Comparison of ENCODE assay signal across 21 cellular contexts in genomic region chr2:236631361-236632291, GRCh38.
A peak's percentile ranks its signal among the peaks of the same experiment; 100 is the strongest.
DNase-seq lines count a peak whose midpoint lies in the region; ATAC-seq and TF ChIP-seq lines count a peak whose summit lies in the region.
"Had no signal": no experiment of that assay in that cellular context is flagged by ENCODE, and none has a peak within 500 bp of the region (broad histone marks: within the 10 kb centered on the region; RNA-seq: fewer than 3 reads in every experiment).

No MANE protein-coding gene starts in this region.

- H3K27me3 Mint-ChIP-seq in nephron (ENCODE audit: low read depth) = peaks cover 43% of the 10 kb centered on the region

- TF ChIP-seq CTCF in fibroblast of villous mesenchyme (IDR thresholded peaks at IDR 0.05; ENCODE audit: insufficient read depth, low read depth, low read length) (no peak), nephron (IDR thresholded peaks at IDR 0.05; ENCODE audit: unreplicated experiment in 3 of 3) (no peak), thoracic aorta (IDR thresholded peaks at IDR 0.05) (no peak), tibial nerve (IDR thresholded peaks at IDR 0.05) (no peak)

- no peaks in the 10 kb centered on the region for H3K36me3 Mint-ChIP-seq in nephron (ENCODE audit: low read depth)

- TF ChIP-seq EP300 in tibial nerve (IDR thresholded peaks at IDR 0.05) = no peak

- no peak for TF ChIP-seq POLR2A in tibial nerve (IDR thresholded peaks at IDR 0.05)

- H3K4me1 Mint-ChIP-seq in nephron = peaks cover 13% of the 10 kb centered on the region
- H3K4me1 Mint-ChIP-seq: activated B cell treated with CpG ODN at 0.5 μM for 24 hours; stimulated activated naive CD8-positive, alpha-beta T cell treated with anti-CD3 and anti-CD28 coated beads, Interleukin-15, amount 100 ng/mL, for 72 hours had no signal

- H3K4me1 ChIP-seq in thoracic aorta (ENCODE audit: control insufficient read depth in 1 of 2, low read depth in 2 of 2) = peaks cover 4 to 27% of the 10 kb centered on the region in 2 donors
- H3K4me1 ChIP-seq in tibial nerve = peaks cover 0 to 52% (median 12%) of the 10 kb centered on the region in 4 donors
- H3K4me1 ChIP-seq: right lobe of liver had no signal

- no peaks in the 10 kb centered on the region for H3K9me3 Mint-ChIP-seq in nephron
- H3K9me3 Mint-ChIP-seq: activated B cell treated with CpG ODN at 0.5 μM for 24 hours; stimulated activated naive CD8-positive, alpha-beta T cell treated with anti-CD3 and anti-CD28 coated beads, Interleukin-15, amount 100 ng/mL, for 72 hours had no signal

- ATAC-seq in thoracic aorta (ENCODE audit: insufficient number of reproducible peaks, low FRiP score, low read depth) (no peak), GM21447 (IDR thresholded peaks at IDR 0.05; ENCODE audit: unreplicated experiment) (no peak)
- ATAC-seq: K562 had no signal

- H3K4me3 ChIP-seq in fibroblast of villous mesenchyme (ENCODE audit: low read depth, low read length) = no peak overlapping the region
- H3K4me3 ChIP-seq in thoracic aorta = peak overlapping the region; percentile 16
- H3K4me3 ChIP-seq in tibial nerve = no peak overlapping the region
- H3K4me3 ChIP-seq: BLaER1, esophagus muscularis mucosa, K562, right lobe of liver, SJCRH30 had no signal

- no peaks in the 10 kb centered on the region for H3K27me3 ChIP-seq in thoracic aorta (replicated peaks; ENCODE audit: insufficient read depth)
- no peaks in the 10 kb centered on the region for H3K27me3 ChIP-seq in tibial nerve
- H3K27me3 ChIP-seq: BLaER1, esophagus muscularis mucosa, right lobe of liver, SJCRH30 had no signal

- WGBS in tibial nerve, 2 donors = 53 to 56% methylated on average over 22 of the region's 22 CpGs

- H3K27ac Mint-ChIP-seq in nephron = peak overlapping the region; percentile 37 to 74 (median 66)
- H3K27ac Mint-ChIP-seq: activated B cell treated with CpG ODN at 0.5 μM for 24 hours; HFFc6; stimulated activated naive CD8-positive, alpha-beta T cell treated with anti-CD3 and anti-CD28 coated beads, Interleukin-15, amount 100 ng/mL, for 72 hours had no signal

- peak; percentile 13 for DNase-seq in SK-N-DZ (ENCODE audit: low spot score)
- peak; percentile 43 for DNase-seq in fibroblast of villous mesenchyme (ENCODE audit: low read depth)
- DNase-seq in thoracic aorta (ENCODE audit: low spot score) = no peak
- DNase-seq in tibial nerve (ENCODE audit: low spot score in 2 of 2) = no peak
- DNase-seq in COR-L47 (lab: John Stamatoyannopoulos, UW) = no peak
- DNase-seq: activated B cell treated with CpG ODN at 0.5 μM for 24 hours; glutamatergic neuron; HFFc6; mesendoderm; MV-4-11; NCI-H2029 treated with DMSO at 0.1 percent for 48 hours; NCI-H69; SJCRH30; stimulated activated CD4-positive, alpha-beta T cell treated with anti-CD3 and anti-CD28 coated beads, Interleukin-1b, Interleukin-23, amount 100 ng/mL, for 48 hours; stimulated activated naive CD8-positive, alpha-beta T cell treated with anti-CD3 and anti-CD28 coated beads, Interleukin-15, amount 100 ng/mL, for 72 hours had no signal

- H3K27ac ChIP-seq in thoracic aorta = no peak overlapping the region
- peak overlapping the region in 2 of 4 donors; percentile 48 to 78 for H3K27ac ChIP-seq in tibial nerve
- H3K27ac ChIP-seq: BLaER1, esophagus muscularis mucosa, right lobe of liver, SJCRH30 had no signal

- no peaks in the 10 kb centered on the region for H3K36me3 ChIP-seq in thoracic aorta
- no peaks in the 10 kb centered on the region for H3K36me3 ChIP-seq in tibial nerve
- H3K36me3 ChIP-seq: BLaER1, esophagus muscularis mucosa, right lobe of liver, SJCRH30 had no signal

- no peaks in the 10 kb centered on the region for H3K9me3 ChIP-seq in thoracic aorta
- H3K9me3 ChIP-seq in tibial nerve = no peaks in the 10 kb centered on the region
- H3K9me3 ChIP-seq: BLaER1, esophagus muscularis mucosa, right lobe of liver, SJCRH30 had no signal

- H3K4me3 Mint-ChIP-seq in nephron = no peak overlapping the region
- H3K4me3 Mint-ChIP-seq: activated B cell treated with CpG ODN at 0.5 μM for 24 hours; HFFc6; stimulated activated naive CD8-positive, alpha-beta T cell treated with anti-CD3 and anti-CD28 coated beads, Interleukin-15, amount 100 ng/mL, for 72 hours had no signal

Comparison
In these comparisons a context has a peak if more than half of its experiments do, and no peak if none do; other contexts are left out.
1. DNase-seq: peak in SK-N-DZ (single experiment) and fibroblast of villous mesenchyme (single experiment); none in thoracic aorta (single experiment), tibial nerve (0 of 2) and COR-L47 (single experiment).